ENCODE assay signal across 9 cellular contexts in the genomic region with DNA sequence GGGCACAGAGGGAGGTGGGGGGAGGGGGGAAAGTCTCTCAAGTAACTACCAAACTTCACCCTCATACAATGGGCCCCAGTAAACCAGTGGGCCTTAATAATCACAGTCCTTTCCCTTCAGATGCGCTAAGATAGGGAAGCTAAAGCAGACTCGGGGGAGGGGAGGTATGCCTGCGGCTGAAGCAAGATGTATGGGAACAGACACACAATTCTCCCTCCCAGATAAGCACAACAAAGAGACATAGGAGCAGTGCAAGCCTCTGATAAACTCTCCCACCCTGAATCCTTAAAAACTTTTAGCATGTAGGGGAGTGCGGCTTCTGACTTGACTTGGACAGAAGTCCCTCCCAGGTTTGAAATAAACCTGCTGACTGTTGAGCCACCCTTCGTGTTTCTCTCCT. TPM values are rescaled to one million over a fixed set of nuclear protein-coding genes. Genes with fewer than 3 reads are reported as not detected.
"Had no signal": no experiment of that assay in that cellular context is flagged by ENCODE, and none has a peak within 500 bp of the region (broad histone marks: within the 10 kb centered on the region; RNA-seq: fewer than 3 reads in every experiment).

No MANE protein-coding gene starts in this region.

RNA-seq across cellular contexts. Expression of gene PROP1, which starts 54.7 kb away (rescaled TPM):
- total RNA-seq: HT1080, LHCN-M2, MCF 10A, OCI-LY7, PC-9, Peyer's patch, Right ventricle myocardium inferior, RPMI7951 had no signal
- polyA plus RNA-seq: IgD-negative memory B cell had no signal
